ENCODE assay signal across 26 cellular contexts in the genomic region with DNA sequence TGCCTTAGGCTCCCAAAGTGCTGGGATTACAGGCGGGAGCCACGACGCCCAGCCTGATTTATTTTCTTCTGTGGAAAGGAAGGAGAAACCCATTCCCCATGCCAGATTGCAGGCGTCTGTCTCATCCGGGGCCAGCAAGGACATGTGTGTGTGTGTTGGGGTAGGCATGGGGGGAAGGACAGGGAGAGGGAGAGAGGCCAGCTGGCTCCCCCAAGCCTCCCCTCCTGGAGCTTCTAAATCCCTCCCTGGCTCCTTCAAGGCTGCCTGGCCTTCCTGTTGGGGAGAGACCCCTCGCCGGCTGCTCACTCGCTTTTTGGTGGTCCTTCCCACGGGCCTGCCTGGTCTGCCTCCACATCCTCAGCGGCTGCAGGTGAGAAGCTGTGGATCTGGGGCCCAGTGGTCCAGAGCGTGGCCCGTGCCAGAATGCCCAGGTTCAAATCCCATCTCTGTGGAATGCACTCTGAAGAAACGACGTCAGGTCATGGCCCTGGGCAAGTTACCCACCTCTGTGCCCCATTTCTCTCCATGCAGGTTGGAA. TPM values are rescaled to one million over a fixed set of nuclear protein-coding genes. Genes with fewer than 3 reads are reported as not detected.
"Had no signal": no experiment of that assay in that cellular context is flagged by ENCODE, and none has a peak within 500 bp of the region (broad histone marks: within the 10 kb centered on the region; RNA-seq: fewer than 3 reads in every experiment).

No MANE protein-coding gene starts in this region.

- DNase-seq: activated CD4-positive, alpha-beta T cell treated with anti-CD3 and anti-CD28 coated beads for 48 hours; activated CD4-positive, alpha-beta T cell treated with anti-CD3 and anti-CD28 coated beads, Interleukin-2, amount 50 U/mL, for 48 hours; activated naive CD4-positive, alpha-beta T cell treated with Interleukin-2 at 50 U/mL for 16 hours; activated T-cell treated with anti-CD3 and anti-CD28 coated beads for 4 hours; activated T-cell treated with anti-CD3 and anti-CD28 coated beads, Interleukin-2, amount 50 U/mL, for 72 hours; anterior cingulate cortex; dermis blood vessel endothelial cell; effector CD4-positive, alpha-beta T cell; esophagus squamous epithelium; foreskin melanocyte; kidney glomerular epithelial cell; lower lobe of right lung; mesenchymal stem cell; naive thymus-derived CD8-positive, alpha-beta T cell; stimulated activated CD4-positive, alpha-beta T cell treated with anti-CD3 and anti-CD28 coated beads, Interleukin-15, amount 100 ng/mL, for 24 hours; stimulated activated CD4-positive, alpha-beta T cell treated with anti-CD3 and anti-CD28 coated beads, Interleukin-2, amount 100 ng/mL, for 24 hours; stimulated activated naive B cell treated with anti-CD40 and anti-IgM and Interleukin-4, amounts not matched to agents 10 μg/mL and 1 μg/mL and 100 μg/mL, for 72 hours; stomach; thyroid gland; upper lobe of left lung had no signal

- H3K9me3 Mint-ChIP-seq: activated T-cell treated with anti-CD3 and anti-CD28 coated beads, Interleukin-2, amount 50 U/mL, for 72 hours; central memory CD8-positive, alpha-beta T cell; naive thymus-derived CD8-positive, alpha-beta T cell; stimulated activated naive B cell treated with anti-CD40 and anti-IgM and Interleukin-4, amounts not matched to agents 10 μg/mL and 1 μg/mL and 100 μg/mL, for 72 hours had no signal

- H3K27me3 Mint-ChIP-seq: activated naive CD8-positive, alpha-beta T cell; central memory CD8-positive, alpha-beta T cell; naive thymus-derived CD8-positive, alpha-beta T cell had no signal

- H3K36me3 Mint-ChIP-seq: activated naive CD8-positive, alpha-beta T cell; naive thymus-derived CD8-positive, alpha-beta T cell; stimulated activated naive B cell treated with anti-CD40 and anti-IgM and Interleukin-4, amounts not matched to agents 10 μg/mL and 1 μg/mL and 100 μg/mL, for 72 hours had no signal

- H3K27ac Mint-ChIP-seq: activated naive CD8-positive, alpha-beta T cell; activated T-cell treated with anti-CD3 and anti-CD28 coated beads, Interleukin-2, amount 50 U/mL, for 72 hours; naive thymus-derived CD8-positive, alpha-beta T cell; stimulated activated naive B cell treated with anti-CD40 and anti-IgM and Interleukin-4, amounts not matched to agents 10 μg/mL and 1 μg/mL and 100 μg/mL, for 72 hours had no signal

- ATAC-seq: activated T-cell treated with anti-CD3 and anti-CD28 coated beads, Interleukin-2, amount 50 U/mL, for 72 hours; left lobe of liver; lower lobe of right lung; naive thymus-derived CD8-positive, alpha-beta T cell; stimulated activated naive B cell treated with anti-CD40 and anti-IgM and Interleukin-4, amounts not matched to agents 10 μg/mL and 1 μg/mL and 100 μg/mL, for 72 hours had no signal

- H3K4me3 Mint-ChIP-seq: activated naive CD8-positive, alpha-beta T cell; activated T-cell treated with anti-CD3 and anti-CD28 coated beads, Interleukin-2, amount 50 U/mL, for 72 hours; central memory CD8-positive, alpha-beta T cell; stimulated activated naive B cell treated with anti-CD40 and anti-IgM and Interleukin-4, amounts not matched to agents 10 μg/mL and 1 μg/mL and 100 μg/mL, for 72 hours had no signal

RNA-seq across cellular contexts. Expression of a gene that starts 18.1 kb away (rescaled TPM):
- total RNA-seq: activated T-cell treated with anti-CD3 and anti-CD28 coated beads, Interleukin-2, amount 50 U/mL, for 72 hours; glomerular endothelial cell; left lobe of liver; lower lobe of right lung; naive thymus-derived CD8-positive, alpha-beta T cell; smooth muscle cell; T-helper 1 cell treated with Interleukin-12 subunit alpha and Interleukin-12 subunit beta and Interleukin-4 antibody, amounts not matched to agents 30 ng/mL and 1 ng/mL, for 36 hours had no signal
